ENCODE assay signal across 14 cellular contexts in the genomic region with DNA sequence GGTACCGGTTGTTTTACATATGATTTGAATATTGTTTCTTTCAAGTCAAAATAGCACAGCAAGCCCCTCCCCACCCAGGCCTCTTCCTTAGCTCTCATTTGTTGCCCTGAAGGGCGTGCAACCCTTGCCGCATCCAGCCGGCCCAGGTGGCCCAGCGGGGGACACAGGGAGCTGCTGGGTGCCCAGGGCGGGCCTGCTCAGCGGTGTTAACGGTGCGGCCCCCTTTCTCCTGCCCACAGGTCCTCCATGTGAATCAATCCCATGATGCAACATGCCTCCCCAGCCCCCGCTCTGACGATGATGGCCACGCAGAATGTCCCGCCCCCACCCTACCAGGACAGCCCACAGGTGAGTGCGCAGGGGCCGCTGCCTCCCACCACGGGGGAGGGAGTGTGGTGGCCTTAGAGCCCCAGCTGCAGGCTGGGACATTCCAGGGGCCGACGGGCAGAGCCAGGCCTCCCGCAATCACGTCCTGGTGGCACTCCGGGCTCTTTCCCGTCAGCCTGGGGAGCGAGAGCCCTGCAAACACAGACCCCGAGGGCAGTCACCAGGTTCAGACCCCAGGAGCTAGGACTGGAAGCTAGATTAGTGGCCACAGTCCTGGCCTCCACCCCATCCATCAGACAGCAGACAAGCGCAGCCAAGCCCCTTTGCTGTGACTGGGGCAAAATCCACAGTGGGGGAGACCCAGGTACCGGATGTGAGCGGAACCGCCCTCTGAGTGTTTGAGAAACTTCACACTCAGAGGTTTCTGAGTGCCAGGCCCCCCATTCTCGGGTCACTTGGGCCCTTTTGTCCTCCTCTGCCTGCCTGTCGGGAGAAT.
DNase-seq lines count a peak whose midpoint lies in the region; ATAC-seq and TF ChIP-seq lines count a peak whose summit lies in the region.
"Had no signal": no experiment of that assay in that cellular context is flagged by ENCODE, and none has a peak within 500 bp of the region (broad histone marks: within the 10 kb centered on the region; RNA-seq: fewer than 3 reads in every experiment).

No MANE protein-coding gene starts in this region.

- TF ChIP-seq CTCF in lower lobe of right lung (IDR thresholded peaks at IDR 0.05) (no peak), BE2C (IDR thresholded peaks at IDR 0.05; ENCODE audit: low read depth, low read length) (no peak)

- peaks cover 50% of the 10 kb centered on the region for H3K4me1 ChIP-seq in HUES6 (ENCODE audit: control insufficient read depth, insufficient read depth, low read length)
- peaks cover 6% of the 10 kb centered on the region for H3K4me1 ChIP-seq in lower lobe of right lung
- H3K4me1 ChIP-seq in BE2C, result no peaks in the 10 kb centered on the region

- no peak overlapping the region for H3K9ac ChIP-seq in HUES6 (ENCODE audit: low read length)
- H3K9ac ChIP-seq: KMS-11 had no signal

- peaks cover 27% of the 10 kb centered on the region for H3K27me3 ChIP-seq in HUES6 (ENCODE audit: control insufficient read depth, insufficient read depth, low read length)
- peaks cover 8% of the 10 kb centered on the region for H3K27me3 ChIP-seq in lower lobe of right lung (ENCODE audit: low read depth)
- H3K27me3 ChIP-seq in BE2C, result no peaks in the 10 kb centered on the region; the same call in none of the 2 replicates

- peak; percentile 36 for DNase-seq in lower lobe of right lung
- no peak for DNase-seq in BE2C
- no peak for DNase-seq in NCI-H1694 (lab: John Stamatoyannopoulos, UW)
- no peak for DNase-seq in kidney tubule cell (ENCODE audit: low spot score)
- DNase-seq: CD4-positive, CD25-positive, alpha-beta regulatory T cell; DMS79; NCI-H146; NCI-H524; SHP77 treated with DMSO at 0.1 percent for 48 hours had no signal

- intact Hi-C loops in lower lobe of right lung (cut with DNase I), result no loop called here

- H3K4me3 ChIP-seq in HUES6 (ENCODE audit: low read depth, low read length), result peak overlapping the region; percentile 32
- no peak overlapping the region for H3K4me3 ChIP-seq in lower lobe of right lung
- no peak overlapping the region for H3K4me3 ChIP-seq in BE2C (ENCODE audit: low read depth, low read length)

- H3K9me3 ChIP-seq in HUES6 (ENCODE audit: control insufficient read depth, insufficient read depth, low read depth, low read length) (no peaks in the 10 kb centered on the region), lower lobe of right lung (no peaks in the 10 kb centered on the region), BE2C (no peaks in the 10 kb centered on the region)

- no peak overlapping the region for H3K27ac ChIP-seq in HUES6 (ENCODE audit: low read depth, low read length)
- H3K27ac ChIP-seq in angular gyrus (ENCODE audit: low read depth, low read length), result peak overlapping the region; percentile 8
- no peak overlapping the region for H3K27ac ChIP-seq in lower lobe of right lung
- H3K27ac ChIP-seq: KMS-11 had no signal

- H3K36me3 ChIP-seq in HUES6 (ENCODE audit: control insufficient read depth, insufficient read depth, low read length) (no peaks in the 10 kb centered on the region), lower lobe of right lung (no peaks in the 10 kb centered on the region), BE2C (no peaks in the 10 kb centered on the region)

- ATAC-seq in lower lobe of right lung (no peak), HG02610 (IDR thresholded peaks at IDR 0.05; ENCODE audit: unreplicated experiment) (no peak)
- ATAC-seq: HepG2 had no signal
